In genomic region chr21:42567861-42568260, GRCh38 we compare ENCODE assay signal across 1 cellular context.
TF ChIP-seq lines count a peak whose summit lies in the region.

No MANE protein-coding gene starts in this region.

TF ChIP-seq in HEK293T, 16 proteins besides CTCF, POLR2A, EP300 and RAD21:
- no peak for TF ChIP-seq NFRKB (IDR thresholded peaks at IDR 0.05)
- TF ChIP-seq SP1 (IDR thresholded peaks at IDR 0.05) = no peak
